In genomic region chr15:88630141-88630721, GRCh38 we compare ENCODE assay signal across 10 cellular contexts. TPM values are rescaled to one million over a fixed set of nuclear protein-coding genes. Genes with fewer than 3 reads are reported as not detected.
A peak's percentile ranks its signal among the peaks of the same experiment; 100 is the strongest.
DNase-seq lines count a peak whose midpoint lies in the region; TF ChIP-seq lines count a peak whose summit lies in the region.
"Had no signal": no experiment of that assay in that cellular context is flagged by ENCODE, and none has a peak within 500 bp of the region (broad histone marks: within the 10 kb centered on the region; RNA-seq: fewer than 3 reads in every experiment).

No MANE protein-coding gene starts in this region.

- H3K9ac ChIP-seq in BLaER1: no peak overlapping the region
- no peak overlapping the region for H3K9ac ChIP-seq in mucosa of rectum (ENCODE audit: low read depth in 1 of 2, low read length in 2 of 2)

- 0 out of 2 replicates have a peak overlapping the region, but pooled peaks have one; percentile 30 for H3K27ac ChIP-seq in BLaER1
- peak overlapping the region; percentile 18 to 45 for H3K27ac ChIP-seq in mucosa of rectum (ENCODE audit: low read depth in 2 of 2, low read length in 2 of 2)

- intact Hi-C loops in MCF 10A (cut with micrococcal nuclease): no loop called here

- no peak for TF ChIP-seq CTCF in MCF 10A (IDR thresholded peaks at IDR 0.05; ENCODE audit: unreplicated experiment)

- H3K27me3 ChIP-seq in BLaER1 (no peaks in the 10 kb centered on the region), mucosa of rectum (ENCODE audit: control insufficient read depth in 2 of 2, insufficient read depth in 2 of 2, low read length in 2 of 2) (no peaks in the 10 kb centered on the region)
- H3K27me3 ChIP-seq: MG63 had no signal

- BruUV-seq in MCF 10A (replicated peaks; lab: Mats Ljungman, UMichigan): no TSS peak

- no peak overlapping the region for H3K4me3 ChIP-seq in BLaER1
- H3K4me3 ChIP-seq in mucosa of rectum (ENCODE audit: low read length in 2 of 2): no peak overlapping the region
- H3K4me3 ChIP-seq: MG63 had no signal

- H3K9me3 Mint-ChIP-seq in MCF 10A (ENCODE audit: unreplicated experiment): no peaks in the 10 kb centered on the region

- no peak overlapping the region for H3K4me2 ChIP-seq in BLaER1

- POLR2A ChIA-PET in MCF 10A (lab: Yijun Ruan, JAX): interaction anchor here (0.7 to 1.1 kb wide), 2 partner anchors 8 to 165 kb away, joined by 3 to 5 read pairs; partner anchors contain the start of gene ISG20

- H3K4me1 Mint-ChIP-seq in MCF 10A (ENCODE audit: insufficient read depth, unreplicated experiment): peaks cover 36% of the 10 kb centered on the region

- DNase-seq in HT1080 (ENCODE audit: low read depth) (peak; percentile 79), MCF 10A (ENCODE audit: unreplicated experiment) (peak; percentile 55), NCI-H2196 treated with DMSO at 0.1 percent for 48 hours (lab: John Stamatoyannopoulos, UW; ENCODE audit: unreplicated experiment) (no peak), foreskin melanocyte (no peak), MV-4-11 (lab: John Stamatoyannopoulos, UW) (no peak)
- DNase-seq in activated CD4-positive, CD25-positive, alpha-beta regulatory T cell treated with anti-CD3 and anti-CD28 coated beads, Interleukin-2, amount 50 U/mL, for 72 hours: no peak
- DNase-seq: activated CD4-positive, alpha-beta T cell treated with anti-CD3 and anti-CD28 coated beads for 1 hour; MG63 had no signal

- H3K27me3 Mint-ChIP-seq in MCF 10A (ENCODE audit: insufficient read depth, unreplicated experiment): no peaks in the 10 kb centered on the region

- H3K9me3 ChIP-seq in BLaER1: no peaks in the 10 kb centered on the region
- H3K9me3 ChIP-seq in mucosa of rectum (ENCODE audit: control insufficient read depth in 2 of 2, low read length in 2 of 2): no peaks in the 10 kb centered on the region
- H3K9me3 ChIP-seq: MG63 had no signal

- H3K36me3 Mint-ChIP-seq in MCF 10A (ENCODE audit: insufficient read depth, unreplicated experiment): peaks cover 89% of the 10 kb centered on the region

- H3K4me3 Mint-ChIP-seq in MCF 10A (ENCODE audit: unreplicated experiment): no peak overlapping the region

- CTCF ChIA-PET in MCF 10A (lab: Yijun Ruan, JAX): interaction anchor here (0.6 kb wide), 1 partner anchor 275 kb away, joined by 3 read pairs; no protein-coding TSS in a partner anchor

- H3K27ac Mint-ChIP-seq in MCF 10A (ENCODE audit: low read depth, unreplicated experiment): peak overlapping the region; percentile 49

- H3K36me3 ChIP-seq in BLaER1 (peaks cover 86% of the 10 kb centered on the region), mucosa of rectum (ENCODE audit: control insufficient read depth in 2 of 2, insufficient read depth in 2 of 2, low read length in 2 of 2) (peaks cover 25 to 38% of the 10 kb centered on the region in 2 donors)

- H3K4me1 ChIP-seq in BLaER1 (peaks cover 41% of the 10 kb centered on the region), mucosa of rectum (ENCODE audit: control insufficient read depth in 2 of 2, insufficient read depth in 2 of 2, low read length in 2 of 2) (peaks cover 10 to 14% of the 10 kb centered on the region in 2 donors)

- peaks cover 79% of the 10 kb centered on the region for H4K20me1 ChIP-seq in BLaER1

RNA-seq across cellular contexts. Expression of gene ISG20, which starts 8.6 kb away (rescaled TPM):
- 39.1 and 48.9 TPM in 2 replicates for total RNA-seq in HT1080 (2014; rRNA removed; shearing (Covaris generic))
- 20.9 and 27.8 TPM in 2 replicates for polyA plus RNA-seq in HT1080 (2015; cell fraction: cytosol; rRNA removed)
- polyA plus RNA-seq in HT1080 (2015; cell fraction: nucleus; rRNA removed): 12.1 and 18.8 TPM in 2 replicates
- total RNA-seq in MCF 10A (2022): 9.7 and 20.0 TPM in 2 replicates

RNA-seq across cellular contexts. Expression of gene AEN, which starts 9.1 kb away (rescaled TPM):
- 137 and 162 TPM in 2 replicates for total RNA-seq in HT1080 (2014; rRNA removed; shearing (Covaris generic))
- polyA plus RNA-seq in HT1080 (2015; cell fraction: cytosol; rRNA removed): 68.9 and 73.8 TPM in 2 replicates
- polyA plus RNA-seq in HT1080 (2015; cell fraction: nucleus; rRNA removed): 98.0 and 98.9 TPM in 2 replicates
- total RNA-seq in MCF 10A (2022): 48.7 and 67.6 TPM in 2 replicates

Comparison
In these comparisons a context has a peak if more than half of its experiments do, and no peak if none do; other contexts are left out.
1. DNase-seq: peak in HT1080 (single experiment) and MCF 10A (single experiment); none in activated CD4-positive, CD25-positive, alpha-beta regulatory T cell treated with anti-CD3 and anti-CD28 coated beads, Interleukin-2, amount 50 U/mL, for 72 hours (single experiment), NCI-H2196 treated with DMSO at 0.1 percent for 48 hours (single experiment), foreskin melanocyte (single experiment) and MV-4-11 (single experiment).